Comparison of ENCODE assay signal across 8 cellular contexts in genomic region chr3:42772670-42773408, GRCh38. TPM values are rescaled to one million over a fixed set of nuclear protein-coding genes. Genes with fewer than 3 reads are reported as not detected.
DNase-seq lines count a peak whose midpoint lies in the region; ATAC-seq and TF ChIP-seq lines count a peak whose summit lies in the region.

Gene CCDC13, minus strand, starts transcription at chr3:42773253. Its CDS starts 14,908 bp downstream, at chr3:42758345.

- peaks cover 2 to 7% of the 10 kb centered on the region in 2 donors for H3K36me3 Mint-ChIP-seq in CD14-positive monocyte

- H3K4me1 Mint-ChIP-seq in CD14-positive monocyte = peaks cover 17% of the 10 kb centered on the region

- H3K4me3 ChIP-seq in epithelial cell of esophagus (ENCODE audit: low read length) = peak within 1 kb of the TSS; percentile 42

- peak; percentile 98 for DNase-seq in CD14-positive monocyte (ENCODE audit: low spot score)
- peak; percentile 95 for DNase-seq in NOMO-1 treated with DMSO at 0.1 percent for 48 hours (lab: John Stamatoyannopoulos, UW; ENCODE audit: unreplicated experiment)
- peak; percentile 92 for DNase-seq in activated CD8-positive, alpha-beta memory T cell treated with anti-CD3 and anti-CD28 coated beads, Interleukin-2, amount 50 U/mL, for 4 hours
- peak; percentile 71 for DNase-seq in epithelial cell of esophagus (ENCODE audit: low read depth)
- DNase-seq in middle frontal gyrus (ENCODE audit: extremely low spot score, low spot score) = peak; percentile 85
- DNase-seq in stimulated activated CD8-positive, alpha-beta memory T cell treated with anti-CD3 and anti-CD28 coated beads, Interleukin-15, amount 100 ng/mL, for 48 hours (ENCODE audit: low read depth in 2 of 2) = peak; percentile 89 to 90

- no peak for TF ChIP-seq CTCF in CD14-positive monocyte (IDR thresholded peaks at IDR 0.05)
- TF ChIP-seq CTCF in epithelial cell of esophagus (IDR thresholded peaks at IDR 0.05; ENCODE audit: insufficient read depth, low read depth, low read length, missing control alignments) = no peak

- H3K27ac Mint-ChIP-seq in CD14-positive monocyte = peak within 1 kb of the TSS; percentile 99 to 100 (median 100)

- no peaks in the 10 kb centered on the region for H3K27me3 Mint-ChIP-seq in CD14-positive monocyte (ENCODE audit: low read depth in 3 of 3)

- intact Hi-C loops in CD14-positive monocyte (cut with micrococcal nuclease) = loop anchor here in 1 of 2 donors (1.0 kb wide), 1 partner anchor 10 kb away; no protein-coding TSS in a partner anchor

- ATAC-seq in GM19324 (IDR thresholded peaks at IDR 0.05; ENCODE audit: low FRiP score, unreplicated experiment) = peak; percentile 96
- peak; percentile 94 for ATAC-seq in HG03469 (IDR thresholded peaks at IDR 0.05; ENCODE audit: unreplicated experiment)

- peak within 1 kb of the TSS; percentile 86 to 96 for H3K4me3 Mint-ChIP-seq in CD14-positive monocyte

- peaks cover 0 to 8% (median 6%) of the 10 kb centered on the region in 7 donors for H3K9me3 Mint-ChIP-seq in CD14-positive monocyte

RNA-seq across cellular contexts. Expression of gene CCDC13, which starts in this region (rescaled TPM):
- 1 to 10 TPM in 1 of 2 donors, under 1 TPM in 1; 0.97 to 2.4 TPM for polyA plus RNA-seq in CD14-positive monocyte

Comparison
In these comparisons a context has a peak if more than half of its experiments do, and no peak if none do; other contexts are left out.
1. Peak in every context shown above with its lines: DNase-seq, ATAC-seq and H3K4me3 ChIP-seq.